ENCODE assay signal across 8 cellular contexts in genomic region chr16:84088695-84089395, GRCh38. TPM values are rescaled to one million over a fixed set of nuclear protein-coding genes. Genes with fewer than 3 reads are reported as not detected.
DNase-seq lines count a peak whose midpoint lies in the region; ATAC-seq, FAIRE-seq and TF ChIP-seq lines count a peak whose summit lies in the region.

No MANE protein-coding gene starts in this region.

- peaks cover 53% of the 10 kb centered on the region for H3K4me1 ChIP-seq in MM.1S (ENCODE audit: low read length)
- H3K4me1 ChIP-seq in mesendoderm (ENCODE audit: control insufficient read depth, low read depth, low read length): no peaks in the 10 kb centered on the region
- H3K4me1 ChIP-seq in vagina: no peaks in the 10 kb centered on the region

- no peaks in the 10 kb centered on the region for H3K9me2 ChIP-seq in MM.1S (replicated peaks; ENCODE audit: insufficient read depth, low read length)

- no peak overlapping the region for H2BK5ac ChIP-seq in mesendoderm (ENCODE audit: low read length)

- H3K79me1 ChIP-seq in mesendoderm (ENCODE audit: low read length): no peaks in the 10 kb centered on the region

- peaks cover 25% of the 10 kb centered on the region for H3K79me2 ChIP-seq in MM.1S (ENCODE audit: low read length)
- H3K79me2 ChIP-seq in mesendoderm (ENCODE audit: control insufficient read depth, insufficient read depth, low read length): no peaks in the 10 kb centered on the region

- H3K18ac ChIP-seq in mesendoderm (ENCODE audit: low read length): no peak overlapping the region

- peak overlapping the region; percentile 4; the same call in 1 of the 2 replicates for H3K4me3 ChIP-seq in MM.1S (ENCODE audit: low read length)
- no peak overlapping the region for H3K4me3 ChIP-seq in mesendoderm (ENCODE audit: low read length)
- no peak overlapping the region for H3K4me3 ChIP-seq in vagina

- peak overlapping the region; percentile 95 for H3K27ac ChIP-seq in MM.1S (ENCODE audit: low read length)
- no peak overlapping the region for H3K27ac ChIP-seq in mesendoderm (ENCODE audit: low read depth, low read length)
- H3K27ac ChIP-seq in vagina: no peak overlapping the region

- H3K9me3 ChIP-seq in MM.1S (replicated peaks; ENCODE audit: insufficient read depth, low read length): no peaks in the 10 kb centered on the region
- H3K9me3 ChIP-seq in vagina: no peaks in the 10 kb centered on the region

- H4K8ac ChIP-seq in mesendoderm (ENCODE audit: low read depth, low read length): no peak overlapping the region

- TF ChIP-seq POLR2A in vagina (IDR thresholded peaks at IDR 0.05): no peak

- ATAC-seq in GM21737 (IDR thresholded peaks at IDR 0.05; ENCODE audit: unreplicated experiment): peak; percentile 75

- no peak overlapping the region for H3K23ac ChIP-seq in mesendoderm (ENCODE audit: low read length)

- FAIRE-seq in RCC 7860 (lab: Jason Lieb, UNC): no peak

- H2AK5ac ChIP-seq in mesendoderm (ENCODE audit: low read length): no peak overlapping the region

- peaks cover 31% of the 10 kb centered on the region for H3F3A ChIP-seq in MM.1S (ENCODE audit: insufficient read depth, low read length)

- no CpG with 5 or more reads among the region's 15 CpGs for WGBS in mesendoderm (ENCODE audit: extremely low coverage, insufficient coverage, low lambda C conversion rate)

- H3K4me2 ChIP-seq in MM.1S (ENCODE audit: low read depth, low read length) (peak overlapping the region; percentile 63), mesendoderm (ENCODE audit: low read length) (no peak overlapping the region)

- no peak overlapping the region for H2AFZ ChIP-seq in MM.1S (ENCODE audit: low read length)

- H2BK15ac ChIP-seq in mesendoderm (replicated peaks; ENCODE audit: low read depth): no peak overlapping the region

- intact Hi-C loops in vagina (cut with DNase I): loop anchor here (10.0 kb wide), 1 partner anchor 96 kb away; the partner anchor contains the start of gene TAF1C

- H3K36me3 ChIP-seq in MM.1S (replicated peaks; ENCODE audit: insufficient read depth, low read length) (no peaks in the 10 kb centered on the region; the same call in 1 of the 2 replicates), mesendoderm (ENCODE audit: control insufficient read depth, insufficient read depth, low read length) (peaks cover 14% of the 10 kb centered on the region), vagina (peaks cover 0 to 83% of the 10 kb centered on the region in 2 donors)

- H4K5ac ChIP-seq in mesendoderm (ENCODE audit: low read length): no peak overlapping the region

- H3K9ac ChIP-seq in MM.1S (ENCODE audit: low read length) (peak overlapping the region; percentile 68), mesendoderm (ENCODE audit: low read length) (no peak overlapping the region)

- no peak overlapping the region for H3K56ac ChIP-seq in mesendoderm (ENCODE audit: low read length)

- no peak overlapping the region for H2BK120ac ChIP-seq in mesendoderm (ENCODE audit: low read depth, low read length)

- H4K20me1 ChIP-seq in MM.1S (ENCODE audit: insufficient read depth, low read length): no peaks in the 10 kb centered on the region

- H3K27me3 ChIP-seq in MM.1S (replicated peaks; ENCODE audit: insufficient read depth, low read length) (no peaks in the 10 kb centered on the region), mesendoderm (ENCODE audit: insufficient read depth, low read length, poor library complexity) (no peaks in the 10 kb centered on the region), vagina (no peaks in the 10 kb centered on the region)

- H3K4ac ChIP-seq in mesendoderm (ENCODE audit: low read depth, low read length): no peak overlapping the region

- TF ChIP-seq CTCF in GM12874 (IDR thresholded peaks at IDR 0.05; ENCODE audit: insufficient read depth, low read depth, low read length): peak; percentile 60; the same call in 1 of the 2 replicates
- peak; percentile 43 for TF ChIP-seq CTCF in MM.1S (IDR thresholded peaks at IDR 0.05; ENCODE audit: low read length)
- TF ChIP-seq CTCF in vagina (IDR thresholded peaks at IDR 0.05): no peak

- DNase-seq in MM.1S: peak; percentile 85
- peak; percentile 64 for DNase-seq in activated T-cell treated with anti-CD3 and anti-CD28 coated beads, Interleukin-2, amount 50 U/mL, for 1 hour
- peak; percentile 19 for DNase-seq in mesendoderm
- DNase-seq in DMS153 (lab: John Stamatoyannopoulos, UW): no peak
- DNase-seq in vagina (ENCODE audit: extremely low spot score in 2 of 2): no peak
- no peak for DNase-seq in RCC 7860 (ENCODE audit: low spot score)

RNA-seq across cellular contexts. Expression of gene MBTPS1, which starts 27.9 kb away (rescaled TPM):
- 47.5 TPM for polyA plus RNA-seq in mesendoderm (2013, experiment 1 of 2)
- polyA plus RNA-seq in mesendoderm (2013, experiment 2 of 2): 46.5 TPM
- 71.0 TPM for total RNA-seq in vagina

RNA-seq across cellular contexts. Expression of gene SLC38A8, which starts 46.2 kb away (rescaled TPM):
- not detected for polyA plus RNA-seq in mesendoderm (2013, experiment 1 of 2)
- 0.11 TPM for polyA plus RNA-seq in mesendoderm (2013, experiment 2 of 2)
- total RNA-seq in vagina: not detected

RNA-seq across cellular contexts. Expression of gene HSDL1, which starts 56.1 kb away (rescaled TPM):
- 16.0 TPM for polyA plus RNA-seq in mesendoderm (2013, experiment 1 of 2)
- polyA plus RNA-seq in mesendoderm (2013, experiment 2 of 2): 15.8 TPM
- total RNA-seq in vagina: 16.9 TPM

RNA-seq across cellular contexts. Expression of gene DNAAF1, which starts 56.3 kb away (rescaled TPM):
- polyA plus RNA-seq in mesendoderm (2013, experiment 1 of 2): 0.03 TPM
- polyA plus RNA-seq in mesendoderm (2013, experiment 2 of 2): 0.06 TPM
- not detected for total RNA-seq in vagina

Comparison
In these comparisons a context has a peak if more than half of its experiments do, and no peak if none do; other contexts are left out.
1. CTCF ChIP-seq: peak in GM12874 (single experiment) and MM.1S (single experiment); none in vagina (0 of 3).
2. DNase-seq: peak in MM.1S (single experiment), activated T-cell treated with anti-CD3 and anti-CD28 coated beads, Interleukin-2, amount 50 U/mL, for 1 hour (single experiment) and mesendoderm (single experiment); none in DMS153 (single experiment), vagina (0 of 2) and RCC 7860 (single experiment).